Comparison of ENCODE assay signal across 8 cellular contexts in genomic region chr17:50345443-50346312, GRCh38. TPM values are rescaled to one million over a fixed set of nuclear protein-coding genes. Genes with fewer than 3 reads are reported as not detected.
DNase-seq lines count a peak whose midpoint lies in the region; ATAC-seq and TF ChIP-seq lines count a peak whose summit lies in the region.

XYLT2 (plus strand) TSS chr17:50346126; CDS start chr17:50346141, 15 bp downstream.

- peak within 1 kb of the TSS; percentile 72 for H3K4me3 ChIP-seq in A673 (ENCODE audit: low read depth, low read length, poor library complexity, severe bottlenecking)

- H3K27ac ChIP-seq in A673 (ENCODE audit: low read depth, low read length, poor library complexity, severe bottlenecking) (peak within 1 kb of the TSS; percentile 55), caudate nucleus (ENCODE audit: low read depth, low read length) (no peak within 1 kb of the TSS)

- ATAC-seq in GM18861 (IDR thresholded peaks at IDR 0.05; ENCODE audit: unreplicated experiment) (peak; percentile 60), HG03103 (IDR thresholded peaks at IDR 0.05; ENCODE audit: low read depth, unreplicated experiment) (peak; percentile 69)

- H3K9me3 ChIP-seq in A673 (ENCODE audit: low read depth, low read length, poor library complexity, severe bottlenecking) = no peaks in the 10 kb centered on the region

- no TSS peak for BruUV-seq in A673 (replicated peaks; lab: Mats Ljungman, UMichigan)

- peak; percentile 94 for DNase-seq in A673 (ENCODE audit: low spot score)
- DNase-seq in NCI-H2227 (lab: John Stamatoyannopoulos, UW; ENCODE audit: unreplicated experiment) = peak; percentile 92
- DNase-seq in activated CD4-positive, CD25-positive, alpha-beta regulatory T cell (lab: John Stamatoyannopoulos, UW) = peak; percentile 82 to 93 (median 91)
- DNase-seq in caudate nucleus (lab: John Stamatoyannopoulos, UW) = peak in 57 of 61 donors; percentile 22 to 91 (median 70)
- peak; percentile 93 for DNase-seq in islet precursor cell
- DNase-seq in stimulated activated CD4-positive, alpha-beta T cell treated with anti-CD3 and anti-CD28 coated beads, Interleukin-12 subunit alpha, Interleukin-12 subunit beta, amount 100 ng/mL, for 48 hours (ENCODE audit: low read depth in 2 of 3, low spot score in 1 of 3) = peak; percentile 84 to 89 (median 86)

- H3K36me3 ChIP-seq in A673 (ENCODE audit: insufficient read depth, low read length, poor library complexity, severe bottlenecking) = no peaks in the 10 kb centered on the region

- H3K27me3 ChIP-seq in A673 (replicated peaks; ENCODE audit: insufficient read depth, low read depth, low read length, poor library complexity) = no peaks in the 10 kb centered on the region

- H3K4me1 ChIP-seq in A673 (ENCODE audit: insufficient read depth, low read length, poor library complexity, severe bottlenecking) = peaks cover 3% of the 10 kb centered on the region

- CTCF ChIA-PET in A673 (lab: Charles Lee) = no interaction called here

- intact Hi-C loops in A673 (cut with micrococcal nuclease; ENCODE audit: unreplicated experiment) = no loop called here

- POLR2A ChIA-PET in A673 (lab: Charles Lee; ENCODE audit: low non-redundant PET) = interaction anchor here (0.6 kb wide), 1 partner anchor 83 kb away, joined by 4 read pairs; no protein-coding TSS in a partner anchor

- no peak for TF ChIP-seq CTCF in A673 (conservative IDR thresholded peaks at IDR 0.05; ENCODE audit: low read depth, low read length)

RNA-seq across cellular contexts. Expression of gene XYLT2, which starts in this region (rescaled TPM):
- 15.8 and 23.1 TPM in 2 replicates for total RNA-seq in A673 (2021)
